16 cellular contexts compared by ENCODE assay signal in genomic region chr2:6872412-6872811, GRCh38. TPM values are rescaled to one million over a fixed set of nuclear protein-coding genes. Genes with fewer than 3 reads are reported as not detected.
DNase-seq lines count a peak whose midpoint lies in the region; ATAC-seq and TF ChIP-seq lines count a peak whose summit lies in the region.
"Had no signal": no experiment of that assay in that cellular context is flagged by ENCODE, and none has a peak within 500 bp of the region (broad histone marks: within the 10 kb centered on the region; RNA-seq: fewer than 3 reads in every experiment).

No MANE protein-coding gene starts in this region.

- no peaks in the 10 kb centered on the region for H3K36me3 ChIP-seq in tibial artery
- H3K36me3 ChIP-seq: WERI-Rb-1 had no signal

- peaks cover 44% of the 10 kb centered on the region for H3K4me1 Mint-ChIP-seq in activated T-cell treated with anti-CD3 and anti-CD28 coated beads, Interleukin-2, amount 50 U/mL, for 24 hours (ENCODE audit: low read depth)
- peaks cover 12 to 18% (median 15%) of the 10 kb centered on the region in 3 donors for H3K4me1 Mint-ChIP-seq in naive B cell

- no peaks in the 10 kb centered on the region for H3K27me3 ChIP-seq in tibial artery

- H3K4me3 Mint-ChIP-seq in activated T-cell treated with anti-CD3 and anti-CD28 coated beads, Interleukin-2, amount 50 U/mL, for 24 hours, result no peak overlapping the region
- no peak overlapping the region for H3K4me3 Mint-ChIP-seq in naive B cell

- intact Hi-C loops in tibial artery (cut with DNase I; ENCODE audit: low total_unique reads), result no loop called here

- peaks cover 3% of the 10 kb centered on the region for H3K36me3 Mint-ChIP-seq in activated T-cell treated with anti-CD3 and anti-CD28 coated beads, Interleukin-2, amount 50 U/mL, for 24 hours (ENCODE audit: low read depth)
- H3K36me3 Mint-ChIP-seq in naive B cell, result no peaks in the 10 kb centered on the region

- H3K27ac Mint-ChIP-seq in activated T-cell treated with anti-CD3 and anti-CD28 coated beads, Interleukin-2, amount 50 U/mL, for 24 hours, result peak overlapping the region; percentile 57
- H3K27ac Mint-ChIP-seq in naive B cell, result peak overlapping the region in 3 of 6 donors; percentile 5 to 67 (median 30)

- no peak for DNase-seq in activated T-cell treated with anti-CD3 and anti-CD28 coated beads, Interleukin-2, amount 50 U/mL, for 24 hours
- no peak for DNase-seq in activated T-cell treated with anti-CD3 and anti-CD28 coated beads, Interleukin-2, amount 50 U/mL, for 48 hours
- no peak for DNase-seq in naive B cell
- DNase-seq in GM03348 (ENCODE audit: low spot score), result no peak
- no peak for DNase-seq in C1 segment of cervical spinal cord (lab: John Stamatoyannopoulos, UW)
- no peak for DNase-seq in tibial artery
- DNase-seq: effector memory CD4-positive, alpha-beta T cell; GF-D8; mucosa of descending colon; NCI-H2081; PC-9; stimulated activated CD8-positive, alpha-beta memory T cell treated with anti-CD3 and anti-CD28 coated beads, Interleukin-4, amount 100 ng/mL, for 48 hours; WERI-Rb-1 had no signal

- H3K9me3 Mint-ChIP-seq in activated T-cell treated with anti-CD3 and anti-CD28 coated beads, Interleukin-2, amount 50 U/mL, for 24 hours, result peaks cover 4% of the 10 kb centered on the region
- peaks cover 0 to 4% (median 0%) of the 10 kb centered on the region in 7 donors for H3K9me3 Mint-ChIP-seq in naive B cell

- H3K27ac ChIP-seq in tibial artery, result no peak overlapping the region
- H3K27ac ChIP-seq: PC-9, skin epidermis, WERI-Rb-1 had no signal

- no peaks in the 10 kb centered on the region for H3K9me3 ChIP-seq in tibial artery
- H3K9me3 ChIP-seq: mucosa of descending colon had no signal

- H3K4me1 ChIP-seq in tibial artery, result peaks cover 0 to 6% (median 2%) of the 10 kb centered on the region in 4 donors

- ATAC-seq in GM21717 (IDR thresholded peaks at IDR 0.05; ENCODE audit: unreplicated experiment) (peak; percentile 75), HG03571 (IDR thresholded peaks at IDR 0.05; ENCODE audit: unreplicated experiment) (peak; percentile 62), naive B cell (ENCODE audit: low read depth in 2 of 2) (peak; percentile 27 to 44)
- ATAC-seq: mucosa of descending colon had no signal

- no peaks in the 10 kb centered on the region for H3K27me3 Mint-ChIP-seq in activated T-cell treated with anti-CD3 and anti-CD28 coated beads, Interleukin-2, amount 50 U/mL, for 24 hours
- no peaks in the 10 kb centered on the region for H3K27me3 Mint-ChIP-seq in naive B cell

- TF ChIP-seq CTCF in tibial artery (IDR thresholded peaks at IDR 0.05), result no peak

- H3K4me3 ChIP-seq in tibial artery, result no peak overlapping the region
- H3K4me3 ChIP-seq: mucosa of descending colon, PC-9, skin epidermis had no signal

RNA-seq across cellular contexts. Expression of gene RSAD2, which starts 5.2 kb away (rescaled TPM):
- polyA plus RNA-seq in naive B cell (ENCODE audit: low read depth in 6 of 6), result 1 to 10 TPM in 5 of 6 donors, not detected in 1; 2.0 to 8.5 (median 2.4) TPM

RNA-seq across cellular contexts. Expression of gene CMPK2, which starts 6.7 kb away (rescaled TPM):
- 1 to 10 TPM in 5 of 6 donors, not detected in 1; 1.1 to 7.2 (median 1.9) TPM for polyA plus RNA-seq in naive B cell (ENCODE audit: low read depth in 6 of 6)

RNA-seq across cellular contexts. Expression of gene RNF144A, which starts 44.8 kb away (rescaled TPM):
- under 1 TPM in 5 of 6 donors, not detected in 1; 0.04 to 0.92 (median 0.16) TPM for polyA plus RNA-seq in naive B cell (ENCODE audit: low read depth in 6 of 6)
